In genomic region chr9:124045830-124046177, GRCh38 we compare ENCODE assay signal across 14 cellular contexts. TPM values are rescaled to one million over a fixed set of nuclear protein-coding genes. Genes with fewer than 3 reads are reported as not detected.
DNase-seq lines count a peak whose midpoint lies in the region; FAIRE-seq and TF ChIP-seq lines count a peak whose summit lies in the region.
"Had no signal": no experiment of that assay in that cellular context is flagged by ENCODE, and none has a peak within 500 bp of the region (broad histone marks: within the 10 kb centered on the region; RNA-seq: fewer than 3 reads in every experiment).

No MANE protein-coding gene starts in this region.

- no peak overlapping the region for H3K23ac ChIP-seq in H9 (ENCODE audit: insufficient read length, low read depth, low read length)

- no peaks in the 10 kb centered on the region for H3K79me2 ChIP-seq in H9 (ENCODE audit: insufficient read depth, low read length)

- H3K36me3 ChIP-seq in bronchial epithelial cell (ENCODE audit: control insufficient read depth, insufficient read depth, low read length) (no peaks in the 10 kb centered on the region), iPS-18a (ENCODE audit: control insufficient read depth, low read depth, low read length) (no peaks in the 10 kb centered on the region), suprapubic skin (no peaks in the 10 kb centered on the region)
- H3K36me3 ChIP-seq: SJSA1 had no signal

- H3K9me3 Mint-ChIP-seq in H9 = no peaks in the 10 kb centered on the region; a peak in 1 of 5 replicates
- H3K9me3 Mint-ChIP-seq in progenitor cell of endocrine pancreas (ENCODE audit: low read depth) = no peaks in the 10 kb centered on the region
- H3K9me3 Mint-ChIP-seq: activated B cell treated with CpG ODN at 0.5 μM for 24 hours, nephron had no signal

- H4K91ac ChIP-seq in H9 (ENCODE audit: insufficient read length, low read depth, low read length) = no peak overlapping the region

- FAIRE-seq in bronchial epithelial cell (lab: Jason Lieb, UNC) = no peak

- H2BK12ac ChIP-seq in H9 (ENCODE audit: insufficient read length, low read depth, low read length) = no peak overlapping the region

- no peak overlapping the region for H3K4ac ChIP-seq in H9 (ENCODE audit: low read depth, low read length)

- H3K4me3 Mint-ChIP-seq in H9 (peak overlapping the region; percentile 46 to 50; a peak in 2 of 5 replicates), progenitor cell of endocrine pancreas (ENCODE audit: low read depth) (no peak overlapping the region)
- H3K4me3 Mint-ChIP-seq: activated B cell treated with CpG ODN at 0.5 μM for 24 hours had no signal

- H3K9me3 ChIP-seq in H9 (ENCODE audit: control insufficient read depth, low read depth, low read length) (no peaks in the 10 kb centered on the region), iPS-18a (ENCODE audit: control insufficient read depth, low read depth, low read length) (no peaks in the 10 kb centered on the region), suprapubic skin (no peaks in the 10 kb centered on the region)
- H3K9me3 ChIP-seq: SJSA1 had no signal

- H3K4me1 Mint-ChIP-seq in H9 = peaks cover 2% of the 10 kb centered on the region in 2 experiments; a peak in 2 of 4 replicates
- H3K4me1 Mint-ChIP-seq in progenitor cell of endocrine pancreas (ENCODE audit: low read depth) = peaks cover 2% of the 10 kb centered on the region
- H3K4me1 Mint-ChIP-seq: nephron had no signal

- no peaks in the 10 kb centered on the region for H3K4me1 ChIP-seq in H9 (ENCODE audit: insufficient read depth, low read length)
- H3K4me1 ChIP-seq in iPS-18a (ENCODE audit: control insufficient read depth, low read depth, low read length) = no peaks in the 10 kb centered on the region
- H3K4me1 ChIP-seq in suprapubic skin = peaks cover 33% of the 10 kb centered on the region

- DNase-seq in H9 = no peak
- DNase-seq in bronchial epithelial cell (ENCODE audit: low read depth) = no peak
- no peak for DNase-seq in suprapubic skin (ENCODE audit: low spot score in 2 of 2)
- no peak for DNase-seq in germinal center (ENCODE audit: low spot score)
- no peak for DNase-seq in GM03348 (ENCODE audit: low spot score)
- DNase-seq in hippocampal formation (lab: John Stamatoyannopoulos, UW) = no peak
- DNase-seq in progenitor cell of endocrine pancreas (ENCODE audit: low spot score, unreplicated experiment) = no peak
- DNase-seq: activated B cell treated with CpG ODN at 0.5 μM for 24 hours, kidney glomerular epithelial cell, NCI-H1436 treated with DMSO at 0.1 percent for 48 hours had no signal

- no peak overlapping the region for H4K8ac ChIP-seq in H9 (replicated peaks; ENCODE audit: insufficient read length, low read depth, low read length)

- no peak overlapping the region for H3T11ph ChIP-seq in H9 (ENCODE audit: low read length)

- H2BK5ac ChIP-seq in H9 (ENCODE audit: insufficient read length, low read length) = no peak overlapping the region

- no peak overlapping the region for H2AK5ac ChIP-seq in H9 (ENCODE audit: insufficient read length, low read length)

- H2AFZ ChIP-seq in H9 (ENCODE audit: low read length) = no peak overlapping the region

- no peak overlapping the region for H2BK20ac ChIP-seq in H9 (ENCODE audit: low read depth, low read length, poor library complexity, severe bottlenecking)

- H3K27ac ChIP-seq in H9 (ENCODE audit: insufficient read length, low read depth, low read length) = no peak overlapping the region
- no peak overlapping the region for H3K27ac ChIP-seq in iPS-18a (ENCODE audit: low read length)
- H3K27ac ChIP-seq in suprapubic skin = peak overlapping the region; percentile 61
- H3K27ac ChIP-seq: SJSA1 had no signal

- no peak overlapping the region for H2BK120ac ChIP-seq in H9 (ENCODE audit: low read depth, low read length, poor library complexity, severe bottlenecking)

- H3K27ac Mint-ChIP-seq in H9 (no peak overlapping the region), progenitor cell of endocrine pancreas (no peak overlapping the region)
- H3K27ac Mint-ChIP-seq: activated B cell treated with CpG ODN at 0.5 μM for 24 hours, brain, nephron had no signal

- TF ChIP-seq POLR2A in suprapubic skin (IDR thresholded peaks at IDR 0.05) = no peak

- no peak overlapping the region for H2BK15ac ChIP-seq in H9 (ENCODE audit: low read depth, low read length)

- peaks cover 71% of the 10 kb centered on the region for H3K27me3 Mint-ChIP-seq in H9 (ENCODE audit: low read depth)
- H3K27me3 Mint-ChIP-seq in progenitor cell of endocrine pancreas = peaks cover 71% of the 10 kb centered on the region

- H4K20me1 ChIP-seq in H9 (ENCODE audit: control insufficient read depth, insufficient read depth, insufficient read length) = no peaks in the 10 kb centered on the region

- TF ChIP-seq CTCF in H9 (conservative IDR thresholded peaks at IDR 0.05) = no peak
- TF ChIP-seq CTCF in bronchial epithelial cell (IDR thresholded peaks at IDR 0.05; ENCODE audit: insufficient read depth, low read length, severe bottlenecking) = no peak
- TF ChIP-seq CTCF in suprapubic skin (IDR thresholded peaks at IDR 0.05) = no peak
- no peak for TF ChIP-seq CTCF in progenitor cell of endocrine pancreas (IDR thresholded peaks at IDR 0.05; ENCODE audit: unreplicated experiment)

- no CpG with 5 or more reads among the region's 18 CpGs for WGBS in H9 (ENCODE audit: extremely low coverage, insufficient read length, low lambda C conversion rate)
- 29% methylated on average over 8 of the region's 18 CpGs for WGBS in suprapubic skin

- no peaks in the 10 kb centered on the region for H3K79me1 ChIP-seq in H9 (ENCODE audit: insufficient read depth, low read depth, low read length, poor library complexity, severe bottlenecking)

- no peaks in the 10 kb centered on the region; the same call in 1 of the 2 replicates for H3K27me3 ChIP-seq in H9 (ENCODE audit: insufficient read depth, low read length)
- H3K27me3 ChIP-seq in bronchial epithelial cell (ENCODE audit: control insufficient read depth, insufficient read depth, low read length) = peaks cover 21% of the 10 kb centered on the region
- peaks cover 50% of the 10 kb centered on the region for H3K27me3 ChIP-seq in iPS-18a (ENCODE audit: control insufficient read depth, insufficient read depth, low read length)
- peaks cover 41% of the 10 kb centered on the region for H3K27me3 ChIP-seq in suprapubic skin

- no peak for TF ChIP-seq EP300 in suprapubic skin (IDR thresholded peaks at IDR 0.05)

- H3K18ac ChIP-seq in H9 (ENCODE audit: insufficient read length, low read depth, low read length) = no peak overlapping the region

- no peaks in the 10 kb centered on the region for H3K36me3 Mint-ChIP-seq in H9 (ENCODE audit: insufficient read depth in 1 of 3, low read depth in 3 of 3)
- H3K36me3 Mint-ChIP-seq in progenitor cell of endocrine pancreas (ENCODE audit: insufficient read depth) = no peaks in the 10 kb centered on the region
- H3K36me3 Mint-ChIP-seq: brain had no signal

- peaks cover 3% of the 10 kb centered on the region for H3K23me2 ChIP-seq in H9 (ENCODE audit: insufficient read length, low read depth, low read length, poor library complexity, severe bottlenecking)

- no peak overlapping the region for H3K14ac ChIP-seq in H9 (ENCODE audit: insufficient read depth, low read length)

- H3K9ac ChIP-seq in H9 (ENCODE audit: extremely low read depth, insufficient read length, low read length) (no peak overlapping the region), iPS-18a (ENCODE audit: low read length) (no peak overlapping the region)

- H4K5ac ChIP-seq in H9 (ENCODE audit: insufficient read length, low read depth, low read length) = no peak overlapping the region

- H3K4me3 ChIP-seq in bronchial epithelial cell (ENCODE audit: low read depth, low read length) = peak overlapping the region; percentile 23
- H3K4me3 ChIP-seq in iPS-18a (ENCODE audit: low read length) = peak overlapping the region; percentile 50
- peak overlapping the region; percentile 49 for H3K4me3 ChIP-seq in suprapubic skin
- H3K4me3 ChIP-seq: SJSA1 had no signal

- H3K4me2 ChIP-seq in H9 (ENCODE audit: insufficient read depth, insufficient read length, low read length) = peak overlapping the region; percentile 28

- H3K56ac ChIP-seq in H9 (ENCODE audit: insufficient read length, low read depth, low read length) = no peak overlapping the region

RNA-seq across cellular contexts. Expression of gene LHX2, which starts 34.2 kb away (rescaled TPM):
- total RNA-seq in H9 (2021) (not detected in 2 replicates), bronchial epithelial cell (not detected in 2 replicates), suprapubic skin (10 to 100 TPM in 3 of 4 donors, 1 to 10 TPM in 1; 1.7 to 20.6 (median 11.6) TPM), progenitor cell of endocrine pancreas (0.24 TPM in 1 of 2 replicates, not detected in the other)
- total RNA-seq: activated B cell treated with CpG ODN at 0.5 μM for 24 hours had no signal
